In the genomic region with DNA sequence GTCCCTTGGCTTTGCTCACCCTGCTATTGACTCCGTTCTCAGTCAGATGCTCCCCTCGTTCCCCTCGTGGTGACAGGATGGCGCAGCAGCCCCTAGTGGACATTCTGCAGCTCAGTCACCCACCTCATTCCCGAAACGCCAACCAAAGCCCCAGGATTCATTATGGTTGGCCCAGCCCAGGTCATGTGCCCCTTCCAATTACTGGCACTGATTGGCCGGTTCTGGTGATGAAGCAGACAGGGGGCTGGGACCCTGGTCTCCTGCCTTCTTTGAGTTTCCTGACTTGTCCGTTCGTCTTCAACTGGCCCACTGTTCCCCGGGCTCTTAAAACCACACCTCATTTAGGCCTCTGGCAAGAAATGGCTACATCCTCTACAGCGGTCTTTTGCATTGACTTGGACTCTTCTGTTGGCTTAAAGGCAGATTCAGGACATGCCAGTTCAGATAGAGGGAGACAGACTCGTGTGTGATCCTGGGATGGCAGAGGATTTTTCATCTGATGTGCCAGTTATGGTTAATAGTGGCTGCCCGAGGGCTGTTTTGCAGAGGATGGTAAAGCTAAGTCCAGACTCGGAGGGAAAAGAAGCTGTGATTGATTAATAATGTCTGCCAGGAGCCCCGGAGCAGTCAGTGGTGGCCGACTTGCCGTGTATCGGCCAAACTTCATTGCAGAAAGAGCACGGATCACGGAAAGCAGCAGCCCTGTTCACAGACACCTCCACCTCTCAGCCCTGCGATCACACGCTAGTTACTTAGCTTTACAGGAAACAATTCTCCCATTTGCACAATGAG, we compare ENCODE assay signal across 7 cellular contexts.
DNase-seq lines count a peak whose midpoint lies in the region; ATAC-seq and TF ChIP-seq lines count a peak whose summit lies in the region.

No MANE protein-coding gene starts in this region.

- H3K9ac ChIP-seq in mucosa of stomach (ENCODE audit: low read length), result peak overlapping the region; percentile 53

- peak; percentile 47 for DNase-seq in effector CD4-positive, alpha-beta T cell
- DNase-seq in stimulated activated naive CD8-positive, alpha-beta T cell treated with anti-CD3 and anti-CD28 coated beads, Interleukin-15, amount 100 ng/mL, for 72 hours, result peak in 1 of 2 donors; percentile 20
- no peak for DNase-seq in SIG-M5 (lab: John Stamatoyannopoulos, UW)

- no peaks in the 10 kb centered on the region for H3K36me3 ChIP-seq in mucosa of stomach (ENCODE audit: control insufficient read depth, insufficient read depth, low read length)

- H3K27me3 ChIP-seq in mucosa of stomach (ENCODE audit: control insufficient read depth, insufficient read depth, low read length), result no peaks in the 10 kb centered on the region

- TF ChIP-seq CTCF in VCaP (conservative IDR thresholded peaks at IDR 0.05), result 0 out of 2 replicates have a peak, but pooled peaks have one; percentile 17

- no peak overlapping the region for H3K27ac ChIP-seq in VCaP

- H3K4me3 Mint-ChIP-seq in stimulated activated naive CD8-positive, alpha-beta T cell treated with anti-CD3 and anti-CD28 coated beads, Interleukin-15, amount 100 ng/mL, for 72 hours, result peak overlapping the region in 1 of 2 donors; percentile 9

- peak overlapping the region; percentile 21 for H3K4me3 ChIP-seq in mucosa of stomach (ENCODE audit: low read length)

- H3K27me3 Mint-ChIP-seq in stimulated activated naive CD8-positive, alpha-beta T cell treated with anti-CD3 and anti-CD28 coated beads, Interleukin-15, amount 100 ng/mL, for 72 hours, result no peaks in the 10 kb centered on the region

- no peaks in the 10 kb centered on the region for H3K9me3 ChIP-seq in mucosa of stomach (ENCODE audit: control insufficient read depth, low read length)

- H3K4me1 ChIP-seq in mucosa of stomach (ENCODE audit: control insufficient read depth, insufficient read depth, low read length), result peaks cover under 1% of the 10 kb centered on the region

- ATAC-seq in HG02642 (IDR thresholded peaks at IDR 0.05; ENCODE audit: poor library complexity, unreplicated experiment) (peak; percentile 70), GM18868 (IDR thresholded peaks at IDR 0.05; ENCODE audit: unreplicated experiment) (no peak)
- ATAC-seq in stimulated activated naive CD8-positive, alpha-beta T cell treated with anti-CD3 and anti-CD28 coated beads, Interleukin-15, amount 100 ng/mL, for 72 hours, result peak; percentile 66

- peaks cover 6 to 7% of the 10 kb centered on the region in 2 donors for H3K9me3 Mint-ChIP-seq in stimulated activated naive CD8-positive, alpha-beta T cell treated with anti-CD3 and anti-CD28 coated beads, Interleukin-15, amount 100 ng/mL, for 72 hours

- H3K4me1 Mint-ChIP-seq in stimulated activated naive CD8-positive, alpha-beta T cell treated with anti-CD3 and anti-CD28 coated beads, Interleukin-15, amount 100 ng/mL, for 72 hours, result no peaks in the 10 kb centered on the region

- H3K27ac Mint-ChIP-seq in stimulated activated naive CD8-positive, alpha-beta T cell treated with anti-CD3 and anti-CD28 coated beads, Interleukin-15, amount 100 ng/mL, for 72 hours, result peak overlapping the region in 1 of 2 donors; percentile 7
